In genomic region chr11:119169272-119169719, GRCh38 we compare ENCODE assay signal across 8 cellular contexts. TPM values are rescaled to one million over a fixed set of nuclear protein-coding genes. Genes with fewer than 3 reads are reported as not detected.
DNase-seq lines count a peak whose midpoint lies in the region; ATAC-seq and TF ChIP-seq lines count a peak whose summit lies in the region.

No MANE protein-coding gene starts in this region.

- peak overlapping the region; percentile 91 for H3K4me3 Mint-ChIP-seq in activated naive CD4-positive, alpha-beta T cell treated with anti-CD3 and anti-CD28 coated beads, Interleukin-2, amount 50 U/mL, for 24 hours

- peak overlapping the region; percentile 28 for H3K4me3 ChIP-seq in cardiac muscle cell
- H3K4me3 ChIP-seq in trophoblast cell (ENCODE audit: low read depth, low read length): peak overlapping the region; percentile 80

- H3K27me3 ChIP-seq in cardiac muscle cell (no peaks in the 10 kb centered on the region), trophoblast cell (ENCODE audit: insufficient read depth, low read length) (no peaks in the 10 kb centered on the region)

- peak overlapping the region; percentile 89 for H2BK120ac ChIP-seq in trophoblast cell (ENCODE audit: insufficient read depth, low read length, poor library complexity)

- H3K4ac ChIP-seq in trophoblast cell (ENCODE audit: low read depth, low read length): peak overlapping the region; percentile 92

- H2AK5ac ChIP-seq in trophoblast cell (ENCODE audit: low read length): no peak overlapping the region

- no peak for TF ChIP-seq CTCF in cardiac muscle cell (IDR thresholded peaks at IDR 0.05; ENCODE audit: low read depth, low read length)

- H3K27me3 Mint-ChIP-seq in activated naive CD4-positive, alpha-beta T cell treated with anti-CD3 and anti-CD28 coated beads, Interleukin-2, amount 50 U/mL, for 24 hours: no peaks in the 10 kb centered on the region

- H2BK12ac ChIP-seq in trophoblast cell (ENCODE audit: low read length): peak overlapping the region; percentile 18

- H3K4me1 ChIP-seq in cardiac muscle cell (ENCODE audit: low read depth) (peaks cover 5% of the 10 kb centered on the region), trophoblast cell (ENCODE audit: control insufficient read depth in 1 of 2, insufficient read depth in 2 of 2, low read length in 2 of 2) (peaks cover 5 to 8% of the 10 kb centered on the region in 2 experiments)

- H2AFZ ChIP-seq in trophoblast cell (ENCODE audit: insufficient read depth, low read length, poor library complexity): peak overlapping the region; percentile 98

- H4K8ac ChIP-seq in trophoblast cell (ENCODE audit: low read depth, low read length): peak overlapping the region; percentile 99

- peak overlapping the region; percentile 94 for H3K14ac ChIP-seq in trophoblast cell (ENCODE audit: low read length)

- H3K9ac ChIP-seq in trophoblast cell (ENCODE audit: low read length): peak overlapping the region; percentile 88

- H3K23ac ChIP-seq in trophoblast cell (ENCODE audit: low read length): no peak overlapping the region

- peak overlapping the region; percentile 96 for H3K4me2 ChIP-seq in trophoblast cell (ENCODE audit: low read length)

- H3K27ac ChIP-seq in cardiac muscle cell (peak overlapping the region; percentile 86), trophoblast cell (ENCODE audit: low read depth, low read length) (peak overlapping the region; percentile 75)

- H3K9me3 ChIP-seq in cardiac muscle cell (ENCODE audit: low read depth) (no peaks in the 10 kb centered on the region), trophoblast cell (ENCODE audit: insufficient read depth, low read depth, low read length) (no peaks in the 10 kb centered on the region)

- H3K18ac ChIP-seq in trophoblast cell (ENCODE audit: low read length): peak overlapping the region; percentile 94

- WGBS in trophoblast cell (ENCODE audit: extremely low coverage, insufficient coverage, insufficient read length): no CpG with 5 or more reads among the region's 15 CpGs

- in situ Hi-C loops in KBM-7 (cut with MboI; ENCODE audit: low pct_unique_long_range_greater_than_20kb, low sequenced_read_pairs): no loop called here

- no peaks in the 10 kb centered on the region for H3K9me3 Mint-ChIP-seq in activated naive CD4-positive, alpha-beta T cell treated with anti-CD3 and anti-CD28 coated beads, Interleukin-2, amount 50 U/mL, for 24 hours

- peak overlapping the region; percentile 77 for H3K27ac Mint-ChIP-seq in activated naive CD4-positive, alpha-beta T cell treated with anti-CD3 and anti-CD28 coated beads, Interleukin-2, amount 50 U/mL, for 24 hours

- H3K36me3 Mint-ChIP-seq in activated naive CD4-positive, alpha-beta T cell treated with anti-CD3 and anti-CD28 coated beads, Interleukin-2, amount 50 U/mL, for 24 hours: peaks cover 1% of the 10 kb centered on the region

- ATAC-seq in GM19395 (IDR thresholded peaks at IDR 0.05; ENCODE audit: unreplicated experiment): peak; percentile 32

- H3K79me2 ChIP-seq in trophoblast cell (ENCODE audit: control insufficient read depth, insufficient read depth, low read length, poor library complexity): peaks cover 5% of the 10 kb centered on the region

- peaks cover 11% of the 10 kb centered on the region for H3K4me1 Mint-ChIP-seq in activated naive CD4-positive, alpha-beta T cell treated with anti-CD3 and anti-CD28 coated beads, Interleukin-2, amount 50 U/mL, for 24 hours

- DNase-seq in AML-193 (lab: John Stamatoyannopoulos, UW): peak; percentile 6 to 25
- DNase-seq in KBM-7: peak; percentile 71
- DNase-seq in cardiac muscle cell (ENCODE audit: low read depth in 1 of 2, low spot score in 1 of 2): peak; percentile 49 to 61
- DNase-seq in trophoblast cell: peak; percentile 78 to 82
- no peak for DNase-seq in HT-29 (ENCODE audit: low spot score)
- no peak for DNase-seq in H4 (ENCODE audit: low spot score)

- H3K79me1 ChIP-seq in trophoblast cell (ENCODE audit: low read length): peaks cover 8% of the 10 kb centered on the region

- H3K36me3 ChIP-seq in cardiac muscle cell (no peaks in the 10 kb centered on the region), trophoblast cell (ENCODE audit: control insufficient read depth in 1 of 2, insufficient read depth in 2 of 2, low read length in 2 of 2) (no peaks in the 10 kb centered on the region)

- H2BK5ac ChIP-seq in trophoblast cell (ENCODE audit: low read depth, low read length, poor library complexity): peak overlapping the region; percentile 75

- peak overlapping the region; percentile 83 for H4K12ac ChIP-seq in trophoblast cell (ENCODE audit: low read depth, low read length)

- H4K91ac ChIP-seq in trophoblast cell (ENCODE audit: low read depth, low read length): peak overlapping the region; percentile 97

RNA-seq across cellular contexts. Expression of gene NLRX1, which starts 0.8 kb away (rescaled TPM):
- 24.7 and 36.8 TPM in 2 replicates for total RNA-seq in cardiac muscle cell
- polyA plus RNA-seq in cardiac muscle cell: 16.1 and 25.5 TPM in 2 replicates
- polyA plus RNA-seq in trophoblast cell (2013): 4.6 and 5.0 TPM in 2 replicates
- total RNA-seq in HT-29 (2014; rRNA removed; shearing (Covaris generic)): 13.1 and 21.1 TPM in 2 replicates
- 14.3 and 14.7 TPM in 2 replicates for total RNA-seq in H4 (2014; rRNA removed; shearing (Covaris generic))

RNA-seq across cellular contexts. Expression of gene NHERF4, which starts 16.0 kb away (rescaled TPM):
- total RNA-seq in cardiac muscle cell: 0.18 and 0.69 TPM in 2 replicates
- polyA plus RNA-seq in cardiac muscle cell: 0.17 and 0.29 TPM in 2 replicates
- not detected in 2 replicates for polyA plus RNA-seq in trophoblast cell (2013)
- total RNA-seq in HT-29 (2014; rRNA removed; shearing (Covaris generic)): 1.8 TPM in 2 replicates
- not detected in 2 replicates for total RNA-seq in H4 (2014; rRNA removed; shearing (Covaris generic))

RNA-seq across cellular contexts. Expression of gene ABCG4, which starts 20.4 kb away (rescaled TPM):
- total RNA-seq in cardiac muscle cell: 1.9 and 3.2 TPM in 2 replicates
- polyA plus RNA-seq in cardiac muscle cell: 2.4 and 5.6 TPM in 2 replicates
- polyA plus RNA-seq in trophoblast cell (2013): 0.06 and 0.08 TPM in 2 replicates
- total RNA-seq in HT-29 (2014; rRNA removed; shearing (Covaris generic)): not detected in 2 replicates
- 0.25 TPM in 1 of 2 replicates, not detected in the other for total RNA-seq in H4 (2014; rRNA removed; shearing (Covaris generic))

RNA-seq across cellular contexts. Expression of gene CBL, which starts 36.8 kb away (rescaled TPM):
- 10.3 and 18.3 TPM in 2 replicates for total RNA-seq in cardiac muscle cell
- polyA plus RNA-seq in cardiac muscle cell: 6.5 and 8.9 TPM in 2 replicates
- polyA plus RNA-seq in trophoblast cell (2013): 23.5 and 23.9 TPM in 2 replicates
- 6.5 and 8.3 TPM in 2 replicates for total RNA-seq in HT-29 (2014; rRNA removed; shearing (Covaris generic))
- total RNA-seq in H4 (2014; rRNA removed; shearing (Covaris generic)): 7.3 and 11.0 TPM in 2 replicates

RNA-seq across cellular contexts. Expression of gene HINFP, which starts 47.9 kb away (rescaled TPM):
- 21.6 and 28.2 TPM in 2 replicates for total RNA-seq in cardiac muscle cell
- 33.2 and 34.1 TPM in 2 replicates for polyA plus RNA-seq in cardiac muscle cell
- 17.7 and 20.7 TPM in 2 replicates for polyA plus RNA-seq in trophoblast cell (2013)
- total RNA-seq in HT-29 (2014; rRNA removed; shearing (Covaris generic)): 15.5 and 16.9 TPM in 2 replicates
- 6.1 and 7.2 TPM in 2 replicates for total RNA-seq in H4 (2014; rRNA removed; shearing (Covaris generic))

Comparison
In these comparisons a context has a peak if more than half of its experiments do, and no peak if none do; other contexts are left out.
1. DNase-seq: peak in AML-193 (2 of 2), KBM-7 (single experiment), cardiac muscle cell (2 of 2) and trophoblast cell (2 of 2); none in HT-29 (single experiment) and H4 (single experiment).